In genomic region chr4:145484240-145484846, GRCh38 we compare ENCODE assay signal across 19 cellular contexts. TPM values are rescaled to one million over a fixed set of nuclear protein-coding genes. Genes with fewer than 3 reads are reported as not detected.
DNase-seq lines count a peak whose midpoint lies in the region; ATAC-seq and TF ChIP-seq lines count a peak whose summit lies in the region.
"Had no signal": no experiment of that assay in that cellular context is flagged by ENCODE, and none has a peak within 500 bp of the region (broad histone marks: within the 10 kb centered on the region; RNA-seq: fewer than 3 reads in every experiment).

No MANE protein-coding gene starts in this region.

- H3K4me1 ChIP-seq in parathyroid adenoma = peaks cover 9% of the 10 kb centered on the region
- H3K4me1 ChIP-seq: prostate gland had no signal

- peaks cover 13% of the 10 kb centered on the region for H3K4me1 Mint-ChIP-seq in activated CD8-positive, alpha-beta T cell treated with anti-CD3 and anti-CD28 coated beads, Interleukin-2, amount 10 ng/mL, durations not matched to agents 7 days and 5 days (ENCODE audit: low read depth)

- no peak overlapping the region for H3K27ac Mint-ChIP-seq in activated CD8-positive, alpha-beta T cell treated with anti-CD3 and anti-CD28 coated beads, Interleukin-2, amount 10 ng/mL, durations not matched to agents 7 days and 5 days
- H3K27ac Mint-ChIP-seq: activated CD4-positive, alpha-beta T cell treated with anti-CD3 and anti-CD28 coated beads, Interleukin-2, amount 10 ng/mL, durations not matched to agents 7 days and 5 days; dendritic cell treated with granulocyte-macrophage colony-stimulating factor and Interleukin-4, amounts not matched to agents 40 ng/mL and 50 ng/mL, for 4 days; GM23338; stimulated activated effector memory CD8-positive, alpha-beta T cell treated with anti-CD3 and anti-CD28 coated beads, Interleukin-12 subunit alpha, Interleukin-12 subunit beta, amount 100 ng/mL, for 72 hours had no signal

- CTCF ChIA-PET in activated CD8-positive, alpha-beta T cell treated with anti-CD3 and anti-CD28 coated beads, Interleukin-2, amount 10 ng/mL, durations not matched to agents 7 days and 5 days (lab: Charles Lee) = interaction anchor here (1.2 to 1.5 kb wide), 3 partner anchors 10 to 134 kb away, joined by 3 to 8 read pairs (median 4); no protein-coding TSS in a partner anchor

- H3K36me3 Mint-ChIP-seq in activated CD8-positive, alpha-beta T cell treated with anti-CD3 and anti-CD28 coated beads, Interleukin-2, amount 10 ng/mL, durations not matched to agents 7 days and 5 days (ENCODE audit: low read depth) = no peaks in the 10 kb centered on the region
- H3K36me3 Mint-ChIP-seq: stimulated activated effector memory CD8-positive, alpha-beta T cell treated with anti-CD3 and anti-CD28 coated beads, Interleukin-12 subunit alpha, Interleukin-12 subunit beta, amount 100 ng/mL, for 72 hours had no signal

- no peaks in the 10 kb centered on the region for H3K9me3 Mint-ChIP-seq in activated CD8-positive, alpha-beta T cell treated with anti-CD3 and anti-CD28 coated beads, Interleukin-2, amount 10 ng/mL, durations not matched to agents 7 days and 5 days (ENCODE audit: insufficient read depth)
- H3K9me3 Mint-ChIP-seq: activated CD4-positive, alpha-beta T cell treated with anti-CD3 and anti-CD28 coated beads, Interleukin-2, amount 10 ng/mL, durations not matched to agents 7 days and 5 days; dendritic cell treated with granulocyte-macrophage colony-stimulating factor and Interleukin-4, amounts not matched to agents 40 ng/mL and 50 ng/mL, for 4 days; GM23338; stimulated activated effector memory CD8-positive, alpha-beta T cell treated with anti-CD3 and anti-CD28 coated beads, Interleukin-12 subunit alpha, Interleukin-12 subunit beta, amount 100 ng/mL, for 72 hours had no signal

- H3K27me3 Mint-ChIP-seq in activated CD8-positive, alpha-beta T cell treated with anti-CD3 and anti-CD28 coated beads, Interleukin-2, amount 10 ng/mL, durations not matched to agents 7 days and 5 days (ENCODE audit: low read depth) = peaks cover 23% of the 10 kb centered on the region
- H3K27me3 Mint-ChIP-seq: dendritic cell treated with granulocyte-macrophage colony-stimulating factor and Interleukin-4, amounts not matched to agents 40 ng/mL and 50 ng/mL, for 4 days had no signal

- no peak overlapping the region for H3K27ac ChIP-seq in parathyroid adenoma
- H3K27ac ChIP-seq: prostate gland, RWPE1 had no signal

- peaks cover 11% of the 10 kb centered on the region for H3K79me2 ChIP-seq in parathyroid adenoma

- POLR2A ChIA-PET in activated CD8-positive, alpha-beta T cell treated with anti-CD3 and anti-CD28 coated beads, Interleukin-2, amount 10 ng/mL, durations not matched to agents 7 days and 5 days (lab: Charles Lee) = interaction anchor here (0.5 kb wide), 1 partner anchor 21 kb away, joined by 4 read pairs; no protein-coding TSS in a partner anchor

- no peak overlapping the region for H2AFZ ChIP-seq in parathyroid adenoma
- H2AFZ ChIP-seq: GM23338 had no signal

- TF ChIP-seq CTCF in GM06990 (IDR thresholded peaks at IDR 0.05; ENCODE audit: insufficient read depth, low read length, poor library complexity, severe bottlenecking) (no peak), parathyroid adenoma (IDR thresholded peaks at IDR 0.05) (no peak)

- H3K9me3 ChIP-seq in parathyroid adenoma (ENCODE audit: control insufficient read depth, low read length) = no peaks in the 10 kb centered on the region
- H3K9me3 ChIP-seq: prostate gland had no signal

- no peaks in the 10 kb centered on the region for H3K36me3 ChIP-seq in GM06990 (ENCODE audit: control insufficient read depth, insufficient read depth, low read length)
- no peaks in the 10 kb centered on the region for H3K36me3 ChIP-seq in parathyroid adenoma (ENCODE audit: control insufficient read depth, insufficient read depth, low read length)
- H3K36me3 ChIP-seq: prostate gland had no signal

- peak overlapping the region; percentile 69 for H3K4me3 ChIP-seq in GM06990 (replicated peaks; ENCODE audit: low read depth, low read length)
- H3K4me3 ChIP-seq in parathyroid adenoma (ENCODE audit: low read depth, low read length) = peak overlapping the region; percentile 18
- H3K4me3 ChIP-seq: prostate gland had no signal

- ATAC-seq in GM21529 (IDR thresholded peaks at IDR 0.05; ENCODE audit: unreplicated experiment) = no peak
- no peak for ATAC-seq in activated CD8-positive, alpha-beta T cell treated with anti-CD3 and anti-CD28 coated beads, Interleukin-2, amount 10 ng/mL, durations not matched to agents 7 days and 5 days
- ATAC-seq: GM23338; stimulated activated effector memory CD8-positive, alpha-beta T cell treated with anti-CD3 and anti-CD28 coated beads, Interleukin-12 subunit alpha, Interleukin-12 subunit beta, amount 100 ng/mL, for 72 hours had no signal

- no peak overlapping the region for H3K4me3 Mint-ChIP-seq in activated CD8-positive, alpha-beta T cell treated with anti-CD3 and anti-CD28 coated beads, Interleukin-2, amount 10 ng/mL, durations not matched to agents 7 days and 5 days
- H3K4me3 Mint-ChIP-seq: activated CD4-positive, alpha-beta T cell treated with anti-CD3 and anti-CD28 coated beads, Interleukin-2, amount 10 ng/mL, durations not matched to agents 7 days and 5 days; dendritic cell treated with granulocyte-macrophage colony-stimulating factor and Interleukin-4, amounts not matched to agents 40 ng/mL and 50 ng/mL, for 4 days; GM23338; stimulated activated effector memory CD8-positive, alpha-beta T cell treated with anti-CD3 and anti-CD28 coated beads, Interleukin-12 subunit alpha, Interleukin-12 subunit beta, amount 100 ng/mL, for 72 hours had no signal

- no peak for DNase-seq in GM06990 (ENCODE audit: extremely low read depth, insufficient read length)
- peak; percentile 89 for DNase-seq in NCI-H1436 (lab: John Stamatoyannopoulos, UW)
- DNase-seq in astrocyte of the hippocampus (ENCODE audit: low read depth, low spot score) = peak; percentile 10
- DNase-seq in GOT3 (lab: John Stamatoyannopoulos, UW) = no peak
- DNase-seq in activated CD8-positive, alpha-beta T cell treated with anti-CD3 and anti-CD28 coated beads, Interleukin-2, amount 10 ng/mL, durations not matched to agents 7 days and 5 days = no peak
- DNase-seq in GM19240 (ENCODE audit: insufficient read length, low spot score) = no peak
- DNase-seq: activated CD4-positive, alpha-beta T cell treated with anti-CD3 and anti-CD28 coated beads, Interleukin-2, amount 10 ng/mL, durations not matched to agents 7 days and 5 days; amniotic stem cell; DND-41; foreskin fibroblast; NCI-H510A; stimulated activated CD4-positive, alpha-beta T cell treated with anti-CD3 and anti-CD28 coated beads, Interleukin-4, amount 100 ng/mL, for 24 hours had no signal

- H3K9ac ChIP-seq in parathyroid adenoma = no peak overlapping the region

- H3K4me2 ChIP-seq in parathyroid adenoma (ENCODE audit: low read length) = peak overlapping the region; percentile 14

- H3K27me3 ChIP-seq in GM06990 (replicated peaks; ENCODE audit: control insufficient read depth, insufficient read depth, low read length) (no peaks in the 10 kb centered on the region), parathyroid adenoma (ENCODE audit: control insufficient read depth, insufficient read depth, low read length) (no peaks in the 10 kb centered on the region)

RNA-seq across cellular contexts. Expression of gene SMAD1, which starts 2.7 kb away (rescaled TPM):
- total RNA-seq in activated CD8-positive, alpha-beta T cell treated with anti-CD3 and anti-CD28 coated beads, Interleukin-2, amount 10 ng/mL, durations not matched to agents 7 days and 5 days = under 1 TPM in 1 of 2 experiments, not detected in 1; 0.65 TPM

Comparison
In these comparisons a context has a peak if more than half of its experiments do, and no peak if none do; other contexts are left out.
1. DNase-seq: peak in NCI-H1436 (single experiment) and astrocyte of the hippocampus (single experiment); none in GM06990 (single experiment), GOT3 (single experiment), activated CD8-positive, alpha-beta T cell treated with anti-CD3 and anti-CD28 coated beads, Interleukin-2, amount 10 ng/mL, durations not matched to agents 7 days and 5 days (single experiment) and GM19240 (single experiment).